Comparison of ENCODE assay signal across 1 cellular context in the genomic region with DNA sequence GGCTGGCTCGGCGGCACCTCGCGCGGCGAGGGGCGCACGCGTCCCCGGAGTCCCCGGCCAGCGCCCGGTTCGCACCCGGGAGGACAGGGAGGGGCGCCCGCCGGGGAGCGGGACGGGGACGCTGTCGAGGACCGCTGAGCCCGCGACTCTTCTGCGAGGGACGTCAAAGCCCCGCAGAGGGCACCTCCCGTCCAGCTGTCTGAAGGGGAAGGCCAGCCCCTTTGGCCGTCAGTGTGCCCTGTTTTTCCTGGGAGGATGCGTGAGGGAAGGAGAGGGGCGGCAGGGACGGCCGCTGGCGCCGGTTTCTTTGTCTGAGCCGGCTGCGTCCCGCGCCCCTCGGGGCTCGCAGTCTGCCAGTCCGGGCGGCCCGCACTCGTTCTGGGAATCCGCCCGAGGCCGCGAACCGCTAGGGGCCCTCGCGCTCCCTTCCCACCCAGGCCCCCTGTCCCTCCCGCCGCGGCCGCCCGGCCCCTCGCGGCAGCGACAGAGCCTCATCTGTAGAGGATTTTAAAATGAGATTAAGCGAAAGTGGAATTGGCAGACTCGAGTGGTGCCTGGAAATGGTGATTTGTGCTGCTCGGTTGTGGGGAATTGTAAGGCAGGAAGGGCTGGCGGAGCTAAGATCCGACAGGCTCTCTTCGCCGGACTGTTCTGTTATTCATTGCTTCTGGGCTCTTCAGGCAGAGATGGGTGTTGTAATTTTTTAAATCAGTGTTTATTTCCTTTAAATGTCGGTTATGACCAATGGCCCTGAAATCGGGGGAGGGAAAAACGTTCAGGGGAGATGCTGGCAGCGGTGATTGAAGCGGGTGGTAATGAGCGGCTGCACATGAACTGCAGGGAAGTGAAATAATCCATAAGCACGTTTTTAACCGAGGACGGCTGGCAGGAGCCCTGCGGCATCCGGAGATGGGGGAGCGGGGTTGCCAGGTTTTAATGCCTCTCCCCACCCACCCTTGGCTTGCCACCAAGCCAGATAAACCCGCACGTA.
TF ChIP-seq lines count a peak whose summit lies in the region.

No MANE protein-coding gene starts in this region.

TF ChIP-seq in HepG2, 621 proteins besides CTCF, POLR2A, EP300 and RAD21 (continued from another document and continues in another):
- TF ChIP-seq, protein P1, sequence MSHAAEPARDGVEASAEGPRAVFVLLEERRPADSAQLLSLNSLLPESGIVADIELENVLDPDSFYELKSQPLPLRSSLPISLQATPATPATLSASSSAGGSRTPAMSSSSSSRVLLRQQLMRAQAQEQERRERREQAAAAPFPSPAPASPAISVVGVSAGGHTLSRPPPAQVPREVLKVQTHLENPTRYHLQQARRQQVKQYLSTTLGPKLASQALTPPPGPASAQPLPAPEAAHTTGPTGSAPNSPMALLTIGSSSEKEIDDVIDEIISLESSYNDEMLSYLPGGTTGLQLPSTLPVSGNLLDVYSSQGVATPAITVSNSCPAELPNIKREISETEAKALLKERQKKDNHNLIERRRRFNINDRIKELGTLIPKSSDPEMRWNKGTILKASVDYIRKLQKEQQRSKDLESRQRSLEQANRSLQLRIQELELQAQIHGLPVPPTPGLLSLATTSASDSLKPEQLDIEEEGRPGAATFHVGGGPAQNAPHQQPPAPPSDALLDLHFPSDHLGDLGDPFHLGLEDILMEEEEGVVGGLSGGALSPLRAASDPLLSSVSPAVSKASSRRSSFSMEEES (CRISPR knock-in tag; IDR thresholded peaks at IDR 0.05): 0 out of 2 replicates have a peak, but pooled peaks have one; percentile 4
- TF ChIP-seq ZBTB8A (CRISPR knock-in tag; IDR thresholded peaks at IDR 0.05; ENCODE audit: borderline replicate concordance, low read depth) (no peak), ZNF326 (CRISPR knock-in tag; IDR thresholded peaks at IDR 0.05; ENCODE audit: borderline replicate concordance) (no peak), NBN (conservative IDR thresholded peaks at IDR 0.05) (no peak), ZNF569 (CRISPR knock-in tag; IDR thresholded peaks at IDR 0.05; ENCODE audit: borderline replicate concordance) (no peak), PHF5A (CRISPR knock-in tag; IDR thresholded peaks at IDR 0.05; ENCODE audit: low read depth, unreplicated experiment) (no peak), ELF4 (CRISPR knock-in tag; IDR thresholded peaks at IDR 0.05; ENCODE audit: borderline replicate concordance) (no peak), TEAD2 (CRISPR knock-in tag; IDR thresholded peaks at IDR 0.05) (no peak), ZBTB7B (CRISPR knock-in tag; IDR thresholded peaks at IDR 0.05) (peak; percentile 64; the same call in 1 of the 2 replicates), ZNF644 (CRISPR knock-in tag; IDR thresholded peaks at IDR 0.05; ENCODE audit: low read depth) (no peak), FOSL2 (CRISPR knock-in tag; IDR thresholded peaks at IDR 0.05) (0 out of 2 replicates have a peak, but pooled peaks have one; percentile 20), HNRNPL (IDR thresholded peaks at IDR 0.05; ENCODE audit: low read depth, low read length) (0 out of 2 replicates have a peak, but pooled peaks have one; percentile 46), ZNF670 (CRISPR knock-in tag; IDR thresholded peaks at IDR 0.05; ENCODE audit: borderline replicate concordance) (no peak; the same call in 1 of the 2 replicates), HES4 (CRISPR knock-in tag; IDR thresholded peaks at IDR 0.05; ENCODE audit: borderline replicate concordance) (no peak), RBFOX2 (IDR thresholded peaks at IDR 0.05; ENCODE audit: low read depth, low read length) (peak; percentile 55), ZNF7 (CRISPR knock-in tag; IDR thresholded peaks at IDR 0.05) (no peak), NFIC (IDR thresholded peaks at IDR 0.05; ENCODE audit: low read length) (no peak; the same call in 1 of the 2 replicates), ZNF724P (CRISPR knock-in tag; IDR thresholded peaks at IDR 0.05; ENCODE audit: borderline replicate concordance) (no peak), ZFP1 (CRISPR knock-in tag; IDR thresholded peaks at IDR 0.05) (no peak), CCAR2 (optimal IDR thresholded peaks at IDR 0.05; ENCODE audit: low read depth, low read length) (no peak), ZBTB42 (CRISPR knock-in tag; IDR thresholded peaks at IDR 0.05) (0 out of 2 replicates have a peak, but pooled peaks have one; percentile 11), ZNF343 (CRISPR knock-in tag; IDR thresholded peaks at IDR 0.05) (0 out of 2 replicates have a peak, but pooled peaks have one; percentile 57), ZNF317 (CRISPR knock-in tag; IDR thresholded peaks at IDR 0.05) (no peak), FOXO1 (CRISPR knock-in tag; IDR thresholded peaks at IDR 0.05) (no peak), SALL1 (CRISPR knock-in tag; IDR thresholded peaks at IDR 0.05) (0 out of 2 replicates have a peak, but pooled peaks have one; percentile 31), HDAC1 (CRISPR knock-in tag; IDR thresholded peaks at IDR 0.05) (peak; percentile 44; the same call in 1 of the 2 replicates), THYN1 (CRISPR knock-in tag; IDR thresholded peaks at IDR 0.05; ENCODE audit: borderline replicate concordance, low read depth) (no peak), ZFP90 (CRISPR knock-in tag; IDR thresholded peaks at IDR 0.05; ENCODE audit: borderline replicate concordance) (no peak), NCOA2 (CRISPR knock-in tag; IDR thresholded peaks at IDR 0.05) (no peak), KLF15 (CRISPR knock-in tag; IDR thresholded peaks at IDR 0.05; ENCODE audit: borderline replicate concordance) (no peak), SOX6 (IDR thresholded peaks at IDR 0.05) (no peak), SOX6 (CRISPR knock-in tag; IDR thresholded peaks at IDR 0.05) (no peak), MYC (CRISPR knock-in tag; IDR thresholded peaks at IDR 0.05; ENCODE audit: borderline replicate concordance) (peak; percentile 81), ERF (CRISPR knock-in tag; IDR thresholded peaks at IDR 0.05) (0 out of 2 replicates have a peak, but pooled peaks have one; percentile 9), PHF20 (CRISPR knock-in tag; IDR thresholded peaks at IDR 0.05) (0 out of 2 replicates have a peak, but pooled peaks have one; percentile 24), ZNF224 (CRISPR knock-in tag; IDR thresholded peaks at IDR 0.05) (no peak), DNMT1 (CRISPR knock-in tag; IDR thresholded peaks at IDR 0.05) (no peak), EEA1 (CRISPR knock-in tag; IDR thresholded peaks at IDR 0.05; ENCODE audit: borderline replicate concordance) (no peak), TMF1 (CRISPR knock-in tag; IDR thresholded peaks at IDR 0.05; ENCODE audit: low read depth) (no peak), ZNF570 (CRISPR knock-in tag; IDR thresholded peaks at IDR 0.05; ENCODE audit: borderline replicate concordance) (no peak), TBX3 (IDR thresholded peaks at IDR 0.05; ENCODE audit: borderline replicate concordance) (no peak), ZNF660 (CRISPR knock-in tag; IDR thresholded peaks at IDR 0.05; ENCODE audit: borderline replicate concordance, low read depth) (no peak), SMAD9 (CRISPR knock-in tag; IDR thresholded peaks at IDR 0.05) (0 out of 2 replicates have a peak, but pooled peaks have one; percentile 44), CHD4 (IDR thresholded peaks at IDR 0.05; ENCODE audit: borderline replicate concordance, low read length) (no peak), POLR2G (IDR thresholded peaks at IDR 0.05; ENCODE audit: low read depth, low read length) (peak; percentile 82), MED1 (CRISPR knock-in tag; IDR thresholded peaks at IDR 0.05) (peak; percentile 15; the same call in 1 of the 2 replicates)
- TF ChIP-seq, protein P2, sequence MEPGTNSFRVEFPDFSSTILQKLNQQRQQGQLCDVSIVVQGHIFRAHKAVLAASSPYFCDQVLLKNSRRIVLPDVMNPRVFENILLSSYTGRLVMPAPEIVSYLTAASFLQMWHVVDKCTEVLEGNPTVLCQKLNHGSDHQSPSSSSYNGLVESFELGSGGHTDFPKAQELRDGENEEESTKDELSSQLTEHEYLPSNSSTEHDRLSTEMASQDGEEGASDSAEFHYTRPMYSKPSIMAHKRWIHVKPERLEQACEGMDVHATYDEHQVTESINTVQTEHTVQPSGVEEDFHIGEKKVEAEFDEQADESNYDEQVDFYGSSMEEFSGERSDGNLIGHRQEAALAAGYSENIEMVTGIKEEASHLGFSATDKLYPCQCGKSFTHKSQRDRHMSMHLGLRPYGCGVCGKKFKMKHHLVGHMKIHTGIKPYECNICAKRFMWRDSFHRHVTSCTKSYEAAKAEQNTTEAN (CRISPR knock-in tag; conservative IDR thresholded peaks at IDR 0.05): no peak; the same call in 1 of the 2 replicates
- TF ChIP-seq, protein P3, sequence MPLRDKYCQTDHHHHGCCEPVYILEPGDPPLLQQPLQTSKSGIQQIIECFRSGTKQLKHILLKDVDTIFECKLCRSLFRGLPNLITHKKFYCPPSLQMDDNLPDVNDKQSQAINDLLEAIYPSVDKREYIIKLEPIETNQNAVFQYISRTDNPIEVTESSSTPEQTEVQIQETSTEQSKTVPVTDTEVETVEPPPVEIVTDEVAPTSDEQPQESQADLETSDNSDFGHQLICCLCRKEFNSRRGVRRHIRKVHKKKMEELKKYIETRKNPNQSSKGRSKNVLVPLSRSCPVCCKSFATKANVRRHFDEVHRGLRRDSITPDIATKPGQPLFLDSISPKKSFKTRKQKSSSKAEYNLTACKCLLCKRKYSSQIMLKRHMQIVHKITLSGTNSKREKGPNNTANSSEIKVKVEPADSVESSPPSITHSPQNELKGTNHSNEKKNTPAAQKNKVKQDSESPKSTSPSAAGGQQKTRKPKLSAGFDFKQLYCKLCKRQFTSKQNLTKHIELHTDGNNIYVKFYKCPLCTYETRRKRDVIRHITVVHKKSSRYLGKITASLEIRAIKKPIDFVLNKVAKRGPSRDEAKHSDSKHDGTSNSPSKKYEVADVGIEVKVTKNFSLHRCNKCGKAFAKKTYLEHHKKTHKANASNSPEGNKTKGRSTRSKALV (CRISPR knock-in tag; IDR thresholded peaks at IDR 0.05): peak; percentile 84; the same call in 1 of the 2 replicates
- TF ChIP-seq, protein P4, sequence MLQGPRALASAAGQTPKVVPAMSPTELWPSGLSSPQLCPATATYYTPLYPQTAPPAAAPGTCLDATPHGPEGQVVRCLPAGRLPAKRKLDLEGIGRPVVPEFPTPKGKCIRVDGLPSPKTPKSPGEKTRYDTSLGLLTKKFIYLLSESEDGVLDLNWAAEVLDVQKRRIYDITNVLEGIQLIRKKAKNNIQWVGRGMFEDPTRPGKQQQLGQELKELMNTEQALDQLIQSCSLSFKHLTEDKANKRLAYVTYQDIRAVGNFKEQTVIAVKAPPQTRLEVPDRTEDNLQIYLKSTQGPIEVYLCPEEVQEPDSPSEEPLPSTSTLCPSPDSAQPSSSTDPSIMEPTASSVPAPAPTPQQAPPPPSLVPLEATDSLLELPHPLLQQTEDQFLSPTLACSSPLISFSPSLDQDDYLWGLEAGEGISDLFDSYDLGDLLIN (CRISPR knock-in tag; IDR thresholded peaks at IDR 0.05; ENCODE audit: borderline replicate concordance): 0 out of 2 replicates have a peak, but pooled peaks have one; percentile 23
- TF ChIP-seq, protein P5, sequence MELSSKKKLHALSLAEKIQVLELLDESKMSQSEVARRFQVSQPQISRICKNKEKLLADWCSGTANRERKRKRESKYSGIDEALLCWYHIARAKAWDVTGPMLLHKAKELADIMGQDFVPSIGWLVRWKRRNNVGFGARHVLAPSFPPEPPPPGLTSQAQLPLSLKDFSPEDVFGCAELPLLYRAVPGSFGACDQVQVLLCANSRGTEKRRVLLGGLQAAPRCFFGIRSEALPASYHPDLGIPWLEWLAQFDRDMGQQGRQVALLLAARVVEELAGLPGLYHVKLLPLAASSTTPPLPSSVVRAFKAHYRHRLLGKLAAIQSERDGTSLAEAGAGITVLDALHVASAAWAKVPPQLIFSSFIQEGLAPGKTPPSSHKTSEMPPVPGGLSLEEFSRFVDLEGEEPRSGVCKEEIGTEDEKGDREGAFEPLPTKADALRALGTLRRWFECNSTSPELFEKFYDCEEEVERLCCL (CRISPR knock-in tag; IDR thresholded peaks at IDR 0.05; ENCODE audit: borderline replicate concordance): no peak
- TF ChIP-seq, protein P6, sequence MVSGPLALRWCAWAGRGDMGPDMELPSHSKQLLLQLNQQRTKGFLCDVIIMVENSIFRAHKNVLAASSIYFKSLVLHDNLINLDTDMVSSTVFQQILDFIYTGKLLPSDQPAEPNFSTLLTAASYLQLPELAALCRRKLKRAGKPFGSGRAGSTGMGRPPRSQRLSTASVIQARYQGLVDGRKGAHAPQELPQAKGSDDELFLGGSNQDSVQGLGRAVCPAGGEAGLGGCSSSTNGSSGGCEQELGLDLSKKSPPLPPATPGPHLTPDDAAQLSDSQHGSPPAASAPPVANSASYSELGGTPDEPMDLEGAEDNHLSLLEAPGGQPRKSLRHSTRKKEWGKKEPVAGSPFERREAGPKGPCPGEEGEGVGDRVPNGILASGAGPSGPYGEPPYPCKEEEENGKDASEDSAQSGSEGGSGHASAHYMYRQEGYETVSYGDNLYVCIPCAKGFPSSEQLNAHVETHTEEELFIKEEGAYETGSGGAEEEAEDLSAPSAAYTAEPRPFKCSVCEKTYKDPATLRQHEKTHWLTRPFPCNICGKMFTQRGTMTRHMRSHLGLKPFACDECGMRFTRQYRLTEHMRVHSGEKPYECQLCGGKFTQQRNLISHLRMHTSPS (CRISPR knock-in tag; IDR thresholded peaks at IDR 0.05; ENCODE audit: low read depth): no peak
- TF ChIP-seq, protein P7, sequence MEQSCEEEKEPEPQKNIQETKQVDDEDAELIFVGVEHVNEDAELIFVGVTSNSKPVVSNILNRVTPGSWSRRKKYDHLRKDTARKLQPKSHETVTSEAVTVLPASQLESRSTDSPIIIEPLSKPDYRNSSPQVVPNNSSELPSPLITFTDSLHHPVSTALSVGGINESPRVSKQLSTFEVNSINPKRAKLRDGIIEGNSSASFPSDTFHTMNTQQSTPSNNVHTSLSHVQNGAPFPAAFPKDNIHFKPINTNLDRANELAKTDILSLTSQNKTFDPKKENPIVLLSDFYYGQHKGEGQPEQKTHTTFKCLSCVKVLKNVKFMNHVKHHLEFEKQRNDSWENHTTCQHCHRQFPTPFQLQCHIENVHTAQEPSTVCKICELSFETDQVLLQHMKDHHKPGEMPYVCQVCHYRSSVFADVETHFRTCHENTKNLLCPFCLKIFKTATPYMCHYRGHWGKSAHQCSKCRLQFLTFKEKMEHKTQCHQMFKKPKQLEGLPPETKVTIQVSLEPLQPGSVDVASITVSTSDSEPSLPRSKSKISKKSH (CRISPR knock-in tag; IDR thresholded peaks at IDR 0.05; ENCODE audit: borderline replicate concordance): no peak
- TF ChIP-seq, protein P8, sequence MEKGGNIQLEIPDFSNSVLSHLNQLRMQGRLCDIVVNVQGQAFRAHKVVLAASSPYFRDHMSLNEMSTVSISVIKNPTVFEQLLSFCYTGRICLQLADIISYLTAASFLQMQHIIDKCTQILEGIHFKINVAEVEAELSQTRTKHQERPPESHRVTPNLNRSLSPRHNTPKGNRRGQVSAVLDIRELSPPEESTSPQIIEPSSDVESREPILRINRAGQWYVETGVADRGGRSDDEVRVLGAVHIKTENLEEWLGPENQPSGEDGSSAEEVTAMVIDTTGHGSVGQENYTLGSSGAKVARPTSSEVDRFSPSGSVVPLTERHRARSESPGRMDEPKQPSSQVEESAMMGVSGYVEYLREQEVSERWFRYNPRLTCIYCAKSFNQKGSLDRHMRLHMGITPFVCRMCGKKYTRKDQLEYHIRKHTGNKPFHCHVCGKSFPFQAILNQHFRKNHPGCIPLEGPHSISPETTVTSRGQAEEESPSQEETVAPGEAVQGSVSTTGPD (CRISPR knock-in tag; IDR thresholded peaks at IDR 0.05): no peak
- TF ChIP-seq, protein P9, sequence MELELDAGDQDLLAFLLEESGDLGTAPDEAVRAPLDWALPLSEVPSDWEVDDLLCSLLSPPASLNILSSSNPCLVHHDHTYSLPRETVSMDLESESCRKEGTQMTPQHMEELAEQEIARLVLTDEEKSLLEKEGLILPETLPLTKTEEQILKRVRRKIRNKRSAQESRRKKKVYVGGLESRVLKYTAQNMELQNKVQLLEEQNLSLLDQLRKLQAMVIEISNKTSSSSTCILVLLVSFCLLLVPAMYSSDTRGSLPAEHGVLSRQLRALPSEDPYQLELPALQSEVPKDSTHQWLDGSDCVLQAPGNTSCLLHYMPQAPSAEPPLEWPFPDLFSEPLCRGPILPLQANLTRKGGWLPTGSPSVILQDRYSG (CRISPR knock-in tag; IDR thresholded peaks at IDR 0.05): no peak
